8 cellular contexts compared by ENCODE assay signal in genomic region chr22:31646186-31647019, GRCh38. TPM values are rescaled to one million over a fixed set of nuclear protein-coding genes. Genes with fewer than 3 reads are reported as not detected.
DNase-seq lines count a peak whose midpoint lies in the region; ATAC-seq and TF ChIP-seq lines count a peak whose summit lies in the region.
"Had no signal": no experiment of that assay in that cellular context is flagged by ENCODE, and none has a peak within 500 bp of the region (broad histone marks: within the 10 kb centered on the region; RNA-seq: fewer than 3 reads in every experiment).

No MANE protein-coding gene starts in this region.

- ATAC-seq in GM18907 (IDR thresholded peaks at IDR 0.05; ENCODE audit: unreplicated experiment) (peak; percentile 58), sciatic nerve (no peak)
- no peak for ATAC-seq in central memory CD8-positive, alpha-beta T cell (replicated peaks; ENCODE audit: extremely low read depth, poor library complexity, severe bottlenecking)

- no peak overlapping the region for H3K4me3 Mint-ChIP-seq in central memory CD8-positive, alpha-beta T cell

- H3K27ac ChIP-seq in HUES64 (ENCODE audit: low read depth, low read length) (peak overlapping the region; percentile 84; the same call in 1 of the 2 replicates), ovary (no peak overlapping the region), Peyer's patch (peak overlapping the region in 1 of 4 donors; percentile 45)

- TF ChIP-seq CTCF in ovary (IDR thresholded peaks at IDR 0.05) (no peak), Peyer's patch (IDR thresholded peaks at IDR 0.05) (no peak)

- H3K27me3 Mint-ChIP-seq in central memory CD8-positive, alpha-beta T cell: no peaks in the 10 kb centered on the region

- H3K4me1 ChIP-seq in HUES64 (ENCODE audit: insufficient read depth, low read length) (peaks cover 15% of the 10 kb centered on the region), ovary (ENCODE audit: insufficient read depth) (peaks cover 1% of the 10 kb centered on the region), Peyer's patch (no peaks in the 10 kb centered on the region)

- H3K36me3 Mint-ChIP-seq in central memory CD8-positive, alpha-beta T cell (ENCODE audit: insufficient read depth): peaks cover 41% of the 10 kb centered on the region

- H3K9ac ChIP-seq in HUES64 (ENCODE audit: low read depth, low read length): no peak overlapping the region; the same call in 1 of the 2 replicates

- WGBS in HUES64: 80% methylated on average over 4 of the region's 6 CpGs
- WGBS in ovary, 3 donors: 52 to 56% (median 55%) methylated on average over 6 of the region's 6 CpGs

- no peak for TF ChIP-seq EP300 in ovary (IDR thresholded peaks at IDR 0.05)

- intact Hi-C loops in sciatic nerve (cut with DNase I): no loop called here
- intact Hi-C loops in ovary (cut with DNase I): no loop called here

- no peak for DNase-seq in central memory CD8-positive, alpha-beta T cell (ENCODE audit: low spot score in 2 of 2)
- DNase-seq in skeletal muscle cell (ENCODE audit: low read depth) (peak; percentile 93), sciatic nerve (ENCODE audit: low spot score) (no peak), ovary (no peak), Peyer's patch (no peak)

- H3K4me1 Mint-ChIP-seq in central memory CD8-positive, alpha-beta T cell: peaks cover under 1% of the 10 kb centered on the region

- H3K4me3 ChIP-seq in HUES64 (ENCODE audit: low read length) (no peak overlapping the region), skeletal muscle cell (ENCODE audit: low read depth, low read length) (no peak overlapping the region), ovary (no peak overlapping the region), Peyer's patch (no peak overlapping the region)
- H3K4me3 ChIP-seq: skin epidermis had no signal

- H3K27me3 ChIP-seq in HUES64 (ENCODE audit: insufficient read depth, low read length): no peaks in the 10 kb centered on the region
- H3K27me3 ChIP-seq in ovary: no peaks in the 10 kb centered on the region
- no peaks in the 10 kb centered on the region for H3K27me3 ChIP-seq in Peyer's patch

- H3K36me3 ChIP-seq in HUES64 (ENCODE audit: insufficient read depth, low read length) (peaks cover 56% of the 10 kb centered on the region), ovary (no peaks in the 10 kb centered on the region), Peyer's patch (peaks cover 0 to 40% (median 0%) of the 10 kb centered on the region in 3 donors)

- no peaks in the 10 kb centered on the region for H3K9me3 Mint-ChIP-seq in central memory CD8-positive, alpha-beta T cell

- H3K27ac Mint-ChIP-seq in central memory CD8-positive, alpha-beta T cell (ENCODE audit: low read depth): peak overlapping the region; percentile 19

- TF ChIP-seq POLR2A in ovary (IDR thresholded peaks at IDR 0.05) (no peak), Peyer's patch (IDR thresholded peaks at IDR 0.05) (no peak)

- H3K9me3 ChIP-seq in HUES64 (ENCODE audit: insufficient read depth, low read depth, low read length): no peaks in the 10 kb centered on the region
- no peaks in the 10 kb centered on the region for H3K9me3 ChIP-seq in ovary
- no peaks in the 10 kb centered on the region for H3K9me3 ChIP-seq in Peyer's patch

RNA-seq across cellular contexts. Expression of gene PISD, which starts 15.6 kb away (rescaled TPM):
- 26.4 TPM for polyA plus RNA-seq in HUES64 (2013, experiment 1 of 2)
- polyA plus RNA-seq in HUES64 (2013, experiment 2 of 2): 27.4 TPM
- 49.0 TPM for total RNA-seq in sciatic nerve
- 10 to 100 TPM; 18.8 to 60.2 (median 34.1) TPM for total RNA-seq in ovary
- 10 to 100 TPM; 12.0 to 19.4 TPM for polyA plus RNA-seq in ovary
- total RNA-seq in Peyer's patch: 10 to 100 TPM; 27.5 to 68.1 (median 61.4) TPM
